23 cellular contexts compared by ENCODE assay signal in genomic region chr12:101962486-101962885, GRCh38.
DNase-seq lines count a peak whose midpoint lies in the region; ATAC-seq and TF ChIP-seq lines count a peak whose summit lies in the region.
"Had no signal": no experiment of that assay in that cellular context is flagged by ENCODE, and none has a peak within 500 bp of the region (broad histone marks: within the 10 kb centered on the region; RNA-seq: fewer than 3 reads in every experiment).

No MANE protein-coding gene starts in this region.

- DNase-seq in ACHN (peak; percentile 20), HT1080 (ENCODE audit: low read depth) (peak; percentile 76), fibroblast of gingiva (ENCODE audit: low read depth) (peak; percentile 21), left lung (peak in 1 of 2 donors; percentile 42), NCI-H1048 (lab: John Stamatoyannopoulos, UW) (no peak), HuH-7 (ENCODE audit: low spot score) (no peak), esophagus squamous epithelium (lab: John Stamatoyannopoulos, UW) (no peak)
- DNase-seq in activated CD8-positive, alpha-beta memory T cell treated with anti-CD3 and anti-CD28 coated beads, Interleukin-2, amount 10 ng/mL, durations not matched to agents 7 days and 5 days = no peak
- DNase-seq: activated CD4-positive, alpha-beta T cell treated with anti-CD3 and anti-CD28 coated beads, Interleukin-2, amount 50 U/mL, for 48 hours; activated T-cell treated with anti-CD3 and anti-CD28 coated beads, Interleukin-2, amount 50 U/mL, for 24 hours; CD4-positive, alpha-beta T cell; DMS53; midbrain; MM.1S; NCI-H1930; retina; stimulated activated naive CD4-positive, alpha-beta T cell; T-helper 1 cell; transverse colon had no signal

- H3K36me3 Mint-ChIP-seq in activated CD8-positive, alpha-beta memory T cell treated with anti-CD3 and anti-CD28 coated beads, Interleukin-2, amount 10 ng/mL, durations not matched to agents 7 days and 5 days = peaks cover 5% of the 10 kb centered on the region
- H3K36me3 Mint-ChIP-seq: activated naive CD4-positive, alpha-beta T cell treated with anti-CD3 and anti-CD28 coated beads, Interleukin-2, amount 50 U/mL, for 72 hours had no signal

- no peaks in the 10 kb centered on the region for H3K27me3 ChIP-seq in left lung
- H3K27me3 ChIP-seq in esophagus squamous epithelium = no peaks in the 10 kb centered on the region
- H3K27me3 ChIP-seq: transverse colon had no signal

- intact Hi-C loops in left lung (cut with DNase I) = no loop called here
- intact Hi-C loops in esophagus squamous epithelium (cut with DNase I) = no loop called here

- no peaks in the 10 kb centered on the region for H3K27me3 Mint-ChIP-seq in activated CD8-positive, alpha-beta memory T cell treated with anti-CD3 and anti-CD28 coated beads, Interleukin-2, amount 10 ng/mL, durations not matched to agents 7 days and 5 days
- H3K27me3 Mint-ChIP-seq: activated T-cell treated with anti-CD3 and anti-CD28 coated beads, Interleukin-2, amount 50 U/mL, for 24 hours; CD4-positive, alpha-beta T cell had no signal

- WGBS in esophagus squamous epithelium, 2 donors = 52 to 83% methylated on average over 1 of the region's 1 CpG

- no peaks in the 10 kb centered on the region for H3K36me3 ChIP-seq in left lung
- no peaks in the 10 kb centered on the region for H3K36me3 ChIP-seq in esophagus squamous epithelium
- H3K36me3 ChIP-seq: transverse colon had no signal

- H3K27ac ChIP-seq in left lung (peak overlapping the region in 1 of 2 donors; percentile 30), esophagus squamous epithelium (no peak overlapping the region)
- H3K27ac ChIP-seq: coronary artery, transverse colon had no signal

- peaks cover 2% of the 10 kb centered on the region for H3K9me3 Mint-ChIP-seq in activated CD8-positive, alpha-beta memory T cell treated with anti-CD3 and anti-CD28 coated beads, Interleukin-2, amount 10 ng/mL, durations not matched to agents 7 days and 5 days (ENCODE audit: low read depth)

- CTCF ChIA-PET in activated CD8-positive, alpha-beta memory T cell treated with anti-CD3 and anti-CD28 coated beads, Interleukin-2, amount 10 ng/mL, durations not matched to agents 7 days and 5 days (lab: Charles Lee) = interaction anchor here (0.6 kb wide), 1 partner anchor 126 kb away, joined by 3 read pairs; no protein-coding TSS in a partner anchor

- peaks cover 0 to 5% of the 10 kb centered on the region in 2 donors for H3K9me3 ChIP-seq in left lung
- H3K9me3 ChIP-seq in esophagus squamous epithelium = peaks cover 0 to 4% (median 0%) of the 10 kb centered on the region in 3 donors
- H3K9me3 ChIP-seq: transverse colon had no signal

- H3K27ac Mint-ChIP-seq in activated CD8-positive, alpha-beta memory T cell treated with anti-CD3 and anti-CD28 coated beads, Interleukin-2, amount 10 ng/mL, durations not matched to agents 7 days and 5 days = no peak overlapping the region
- H3K27ac Mint-ChIP-seq: activated naive CD4-positive, alpha-beta T cell treated with anti-CD3 and anti-CD28 coated beads, Interleukin-2, amount 50 U/mL, for 72 hours; activated T-cell treated with anti-CD3 and anti-CD28 coated beads, Interleukin-2, amount 50 U/mL, for 24 hours; CD4-positive, alpha-beta T cell; GM23338 had no signal

- H3K4me3 ChIP-seq in left lung (no peak overlapping the region), esophagus squamous epithelium (no peak overlapping the region)
- H3K4me3 ChIP-seq: coronary artery, GM23338, transverse colon had no signal

- TF ChIP-seq POLR2A in esophagus squamous epithelium (IDR thresholded peaks at IDR 0.05) = no peak

- ATAC-seq in left lung = peak; percentile 76
- no peak for ATAC-seq in activated CD8-positive, alpha-beta memory T cell treated with anti-CD3 and anti-CD28 coated beads, Interleukin-2, amount 10 ng/mL, durations not matched to agents 7 days and 5 days
- ATAC-seq: activated naive CD4-positive, alpha-beta T cell treated with anti-CD3 and anti-CD28 coated beads, Interleukin-2, amount 50 U/mL, for 72 hours; GM23338 had no signal

- H3K4me1 ChIP-seq in left lung = no peaks in the 10 kb centered on the region
- no peaks in the 10 kb centered on the region for H3K4me1 ChIP-seq in esophagus squamous epithelium
- H3K4me1 ChIP-seq: transverse colon had no signal

- peaks cover 3% of the 10 kb centered on the region for H3K4me1 Mint-ChIP-seq in activated CD8-positive, alpha-beta memory T cell treated with anti-CD3 and anti-CD28 coated beads, Interleukin-2, amount 10 ng/mL, durations not matched to agents 7 days and 5 days
- H3K4me1 Mint-ChIP-seq: GM23338 had no signal

- TF ChIP-seq CTCF in left lung (IDR thresholded peaks at IDR 0.05) = no peak
- TF ChIP-seq CTCF in esophagus squamous epithelium (IDR thresholded peaks at IDR 0.05) = no peak

- no peak overlapping the region for H3K4me3 Mint-ChIP-seq in activated CD8-positive, alpha-beta memory T cell treated with anti-CD3 and anti-CD28 coated beads, Interleukin-2, amount 10 ng/mL, durations not matched to agents 7 days and 5 days
- H3K4me3 Mint-ChIP-seq: activated T-cell treated with anti-CD3 and anti-CD28 coated beads, Interleukin-2, amount 50 U/mL, for 24 hours; CD4-positive, alpha-beta T cell; GM23338; neural crest cell had no signal

- in situ Hi-C loops in ACHN (cut with HindIII; ENCODE audit: low pct_ligation_motif_present, low pct_unique_long_range_greater_than_20kb, low sequenced_read_pairs) = no loop called here

Comparison
In these comparisons a context has a peak if more than half of its experiments do, and no peak if none do; other contexts are left out.
1. DNase-seq: peak in ACHN (single experiment), HT1080 (single experiment) and fibroblast of gingiva (single experiment); none in activated CD8-positive, alpha-beta memory T cell treated with anti-CD3 and anti-CD28 coated beads, Interleukin-2, amount 10 ng/mL, durations not matched to agents 7 days and 5 days (single experiment), NCI-H1048 (single experiment), HuH-7 (single experiment) and esophagus squamous epithelium (single experiment).